ENCODE assay signal across 8 cellular contexts in genomic region chr12:108825205-108825950, GRCh38. TPM values are rescaled to one million over a fixed set of nuclear protein-coding genes. Genes with fewer than 3 reads are reported as not detected.
DNase-seq lines count a peak whose midpoint lies in the region; ATAC-seq and TF ChIP-seq lines count a peak whose summit lies in the region.

No MANE protein-coding gene starts in this region.

- H3K4me3 ChIP-seq in GM12864 (ENCODE audit: low read depth, low read length) (no peak overlapping the region), neutrophil (ENCODE audit: low read depth in 1 of 2, low read length in 1 of 2) (peak overlapping the region in 1 of 2 experiments; percentile 7)

- peaks cover 58 to 59% of the 10 kb centered on the region in 2 experiments for H3K4me1 ChIP-seq in neutrophil (ENCODE audit: control insufficient read depth in 1 of 2, insufficient read depth in 1 of 2, low read depth in 1 of 2, low read length in 1 of 2)

- DNase-seq in GM12864 (ENCODE audit: low read depth) (peak; percentile 15), cerebellar cortex (ENCODE audit: low spot score) (peak; percentile 68), RPMI8226 (no peak), D341Med (ENCODE audit: low spot score) (no peak)

- no peaks in the 10 kb centered on the region for H3K27me3 ChIP-seq in neutrophil

- peaks cover 11% of the 10 kb centered on the region for H3K36me3 Mint-ChIP-seq in IgD-negative memory B cell

- ATAC-seq in GM21526 (IDR thresholded peaks at IDR 0.05; ENCODE audit: low FRiP score, unreplicated experiment) = no peak
- no peak for ATAC-seq in HG02970 (IDR thresholded peaks at IDR 0.05; ENCODE audit: low FRiP score, unreplicated experiment)

- H3K27ac ChIP-seq in neutrophil = peak overlapping the region; percentile 76

- H3K27me3 Mint-ChIP-seq in IgD-negative memory B cell = no peaks in the 10 kb centered on the region

- peak overlapping the region in 3 of 4 donors; percentile 10 to 52 (median 20) for H3K4me3 Mint-ChIP-seq in IgD-negative memory B cell

- no peaks in the 10 kb centered on the region for H3K9me3 Mint-ChIP-seq in IgD-negative memory B cell

- H3K36me3 ChIP-seq in neutrophil = peaks cover 26% of the 10 kb centered on the region

- peak overlapping the region in 2 of 3 donors; percentile 46 to 92 for H3K27ac Mint-ChIP-seq in IgD-negative memory B cell

- TF ChIP-seq CTCF in GM12864 (IDR thresholded peaks at IDR 0.05; ENCODE audit: low read depth, low read length, missing control alignments) (no peak), neutrophil (IDR thresholded peaks at IDR 0.05) (no peak)

- no peaks in the 10 kb centered on the region for H3K9me3 ChIP-seq in neutrophil

- peaks cover 16 to 31% (median 26%) of the 10 kb centered on the region in 3 donors for H3K4me1 Mint-ChIP-seq in IgD-negative memory B cell

RNA-seq across cellular contexts. Expression of gene SSH1, which starts 32.0 kb away (rescaled TPM):
- 10.3 TPM for polyA plus RNA-seq in IgD-negative memory B cell

RNA-seq across cellular contexts. Expression of gene DAO, which starts 54.5 kb away (rescaled TPM):
- not detected for polyA plus RNA-seq in IgD-negative memory B cell

Comparison
In these comparisons a context has a peak if more than half of its experiments do, and no peak if none do; other contexts are left out.
1. DNase-seq: peak in GM12864 (single experiment) and cerebellar cortex (single experiment); none in RPMI8226 (single experiment) and D341Med (single experiment).